ENCODE assay signal across 8 cellular contexts in genomic region chr10:125343118-125343752, GRCh38.
DNase-seq lines count a peak whose midpoint lies in the region; ATAC-seq and TF ChIP-seq lines count a peak whose summit lies in the region.

No MANE protein-coding gene starts in this region.

- intact Hi-C loops in activated CD4-positive, alpha-beta T cell treated with anti-CD3 and anti-CD28 coated beads for 36 hours (cut with DNase I, micrococcal nuclease), result loop anchor here in 1 of 2 experiments (1.0 kb wide), 1 partner anchor 296 kb away; no protein-coding TSS in a partner anchor
- intact Hi-C loops in tibial artery (cut with DNase I; ENCODE audit: low total_unique reads), result loop anchor here (10.0 kb wide), 1 partner anchor 348 kb away; no protein-coding TSS in a partner anchor

- H3K27ac Mint-ChIP-seq in activated CD4-positive, alpha-beta T cell treated with anti-CD3 and anti-CD28 coated beads for 36 hours, result no peak overlapping the region

- H3K27me3 ChIP-seq in tibial artery, result no peaks in the 10 kb centered on the region

- H3K27me3 Mint-ChIP-seq in activated CD4-positive, alpha-beta T cell treated with anti-CD3 and anti-CD28 coated beads for 36 hours, result peaks cover 5% of the 10 kb centered on the region

- H3K36me3 ChIP-seq in tibial artery, result no peaks in the 10 kb centered on the region

- no peak overlapping the region for H3K27ac ChIP-seq in tibial artery

- no peaks in the 10 kb centered on the region for H3K36me3 Mint-ChIP-seq in activated CD4-positive, alpha-beta T cell treated with anti-CD3 and anti-CD28 coated beads for 36 hours (ENCODE audit: low read depth)

- no peak for ATAC-seq in activated CD4-positive, alpha-beta T cell treated with anti-CD3 and anti-CD28 coated beads for 36 hours
- no peak for ATAC-seq in HG03378 (IDR thresholded peaks at IDR 0.05; ENCODE audit: unreplicated experiment)

- H3K4me3 Mint-ChIP-seq in activated CD4-positive, alpha-beta T cell treated with anti-CD3 and anti-CD28 coated beads for 36 hours, result no peak overlapping the region

- CTCF ChIA-PET in activated CD4-positive, alpha-beta T cell treated with anti-CD3 and anti-CD28 coated beads for 36 hours (lab: Charles Lee), result interaction anchor here (2.0 kb wide), 1 partner anchor 295 kb away, joined by 6 read pairs; no protein-coding TSS in a partner anchor

- POLR2A ChIA-PET in activated CD4-positive, alpha-beta T cell treated with anti-CD3 and anti-CD28 coated beads for 36 hours (lab: Charles Lee), result no interaction called here

- H3K4me1 ChIP-seq in tibial artery, result no peaks in the 10 kb centered on the region

- DNase-seq in activated CD4-positive, alpha-beta T cell treated with anti-CD3 and anti-CD28 coated beads for 36 hours, result peak; percentile 12
- no peak for DNase-seq in activated CD4-positive, alpha-beta T cell treated with anti-CD3 and anti-CD28 coated beads for 1 hour
- DNase-seq in RPMI8226 (peak; percentile 11), glomerular visceral epithelial cell (ENCODE audit: extremely low spot score) (peak; percentile 22), tibial artery (no peak), GM19238 (ENCODE audit: insufficient read length, low spot score) (no peak), cerebellar nuclear complex (lab: John Stamatoyannopoulos, UW) (no peak)

- no peaks in the 10 kb centered on the region for H3K4me1 Mint-ChIP-seq in activated CD4-positive, alpha-beta T cell treated with anti-CD3 and anti-CD28 coated beads for 36 hours

- H3K4me3 ChIP-seq in tibial artery, result no peak overlapping the region

- no peaks in the 10 kb centered on the region for H3K9me3 ChIP-seq in tibial artery

- peak; percentile 45 to 54 for TF ChIP-seq CTCF in tibial artery (IDR thresholded peaks at IDR 0.05)

- peaks cover 4% of the 10 kb centered on the region for H3K9me3 Mint-ChIP-seq in activated CD4-positive, alpha-beta T cell treated with anti-CD3 and anti-CD28 coated beads for 36 hours (ENCODE audit: low read depth)

Comparison
In these comparisons a context has a peak if more than half of its experiments do, and no peak if none do; other contexts are left out.
1. DNase-seq: peak in activated CD4-positive, alpha-beta T cell treated with anti-CD3 and anti-CD28 coated beads for 36 hours (single experiment), RPMI8226 (single experiment) and glomerular visceral epithelial cell (single experiment); none in activated CD4-positive, alpha-beta T cell treated with anti-CD3 and anti-CD28 coated beads for 1 hour (single experiment), tibial artery (0 of 2), GM19238 (single experiment) and cerebellar nuclear complex (0 of 2).